In genomic region chr5:159553792-159554191, GRCh38 we compare ENCODE assay signal across 36 cellular contexts.
"Had no signal": no experiment of that assay in that cellular context is flagged by ENCODE, and none has a peak within 500 bp of the region (broad histone marks: within the 10 kb centered on the region; RNA-seq: fewer than 3 reads in every experiment).

No MANE protein-coding gene starts in this region.

- H3K4me3 Mint-ChIP-seq: activated B cell treated with CpG ODN at 0.5 μM for 24 hours; activated CD4-positive, alpha-beta memory T cell treated with anti-CD3 and anti-CD28 coated beads for 36 hours; activated CD4-positive, alpha-beta T cell treated with anti-CD3 and anti-CD28 coated beads, Interleukin-2, amount 10 ng/mL, durations not matched to agents 24 days and 14 days; activated CD8-positive, alpha-beta T cell treated with anti-CD3 and anti-CD28 coated beads for 36 hours; activated naive CD4-positive, alpha-beta T cell treated with anti-CD3 and anti-CD28 coated beads for 36 hours; activated naive CD8-positive, alpha-beta T cell treated with anti-CD3 and anti-CD28 coated beads for 36 hours; activated T-cell treated with anti-CD3 and anti-CD28 coated beads, Interleukin-2, amount 50 U/mL, for 4 hours; activated T-cell treated with anti-CD3 and anti-CD28 coated beads, Interleukin-2, amount 50 U/mL, for 72 hours; activated T-helper 1 cell treated with anti-CD3 and anti-CD28 coated beads, Interleukin-12 subunit alpha, Interleukin-12 subunit beta, Interleukin-2, Interleukin-4 antibody, amounts not matched to agents 30 ng/mL and 10 ng/mL and 1 ng/mL, durations not matched to agents 14 hours and 24 hours and 36 hours; activated T-helper 17 cell treated with anti-CD3 and anti-CD28 coated beads, Interleukin-2, amount 50 U/mL, for 72 hours; brain; central memory CD8-positive, alpha-beta T cell; T-helper 1 cell treated with Interleukin-12 subunit alpha and Interleukin-12 subunit beta and Interleukin-4 antibody, amounts not matched to agents 30 μg/mL and 1 μg/mL, for 36 hours; T-helper 2 cell treated with Interferon-gamma antibody and Interleukin-4, amounts not matched to agents 5 μg/mL and 100 μg/mL, for 36 hours had no signal

- H3K27ac Mint-ChIP-seq: activated B cell treated with CpG ODN at 0.5 μM for 24 hours; activated CD4-positive, alpha-beta memory T cell treated with anti-CD3 and anti-CD28 coated beads for 36 hours; activated CD4-positive, alpha-beta T cell treated with anti-CD3 and anti-CD28 coated beads, Interleukin-2, amount 10 ng/mL, durations not matched to agents 24 days and 14 days; activated CD8-positive, alpha-beta T cell treated with anti-CD3 and anti-CD28 coated beads for 36 hours; activated naive CD4-positive, alpha-beta T cell treated with anti-CD3 and anti-CD28 coated beads for 36 hours; activated naive CD4-positive, alpha-beta T cell treated with anti-CD3 and anti-CD28 coated beads, Interleukin-2, amount 50 U/mL, for 72 hours; activated naive CD8-positive, alpha-beta T cell treated with anti-CD3 and anti-CD28 coated beads for 36 hours; activated T-helper 1 cell treated with anti-CD3 and anti-CD28 coated beads, Interleukin-12 subunit alpha, Interleukin-12 subunit beta, Interleukin-2, Interleukin-4 antibody, amounts not matched to agents 30 ng/mL and 10 ng/mL and 1 ng/mL, durations not matched to agents 14 hours and 24 hours and 36 hours; activated T-helper 17 cell treated with anti-CD3 and anti-CD28 coated beads, Interleukin-2, amount 50 U/mL, for 72 hours; brain; T-helper 1 cell treated with Interleukin-12 subunit alpha and Interleukin-12 subunit beta and Interleukin-4 antibody, amounts not matched to agents 30 μg/mL and 1 μg/mL, for 36 hours; T-helper 2 cell treated with Interferon-gamma antibody and Interleukin-4, amounts not matched to agents 5 μg/mL and 100 μg/mL, for 36 hours had no signal

- H3K4me3 ChIP-seq: adrenal gland, cardiac muscle cell had no signal

- H3K4me1 ChIP-seq: adrenal gland had no signal

- H3K27ac ChIP-seq: adrenal gland, cardiac muscle cell, VCaP had no signal

- H3K27me3 ChIP-seq: adrenal gland, cardiac muscle cell had no signal

- H3K36me3 ChIP-seq: adrenal gland, cardiac muscle cell had no signal

- ATAC-seq: activated CD8-positive, alpha-beta T cell treated with anti-CD3 and anti-CD28 coated beads for 36 hours; activated naive CD4-positive, alpha-beta T cell treated with anti-CD3 and anti-CD28 coated beads, Interleukin-2, amount 50 U/mL, for 72 hours; activated T-cell treated with anti-CD3 and anti-CD28 coated beads, Interleukin-2, amount 50 U/mL, for 4 hours; activated T-cell treated with anti-CD3 and anti-CD28 coated beads, Interleukin-2, amount 50 U/mL, for 72 hours; activated T-helper 17 cell treated with anti-CD3 and anti-CD28 coated beads, Interleukin-2, amount 50 U/mL, for 72 hours had no signal

- H3K4me1 Mint-ChIP-seq: activated B cell treated with CpG ODN at 0.5 μM for 24 hours; activated CD4-positive, alpha-beta T cell treated with anti-CD3 and anti-CD28 coated beads, Interleukin-2, amount 10 ng/mL, durations not matched to agents 24 days and 14 days; activated naive CD8-positive, alpha-beta T cell treated with anti-CD3 and anti-CD28 coated beads for 36 hours; activated T-helper 17 cell treated with anti-CD3 and anti-CD28 coated beads, Interleukin-2, amount 50 U/mL, for 72 hours; brain; central memory CD8-positive, alpha-beta T cell had no signal

- H3K27me3 Mint-ChIP-seq: activated B cell treated with CpG ODN at 0.5 μM for 24 hours; activated CD4-positive, alpha-beta memory T cell treated with anti-CD3 and anti-CD28 coated beads for 36 hours; activated naive CD8-positive, alpha-beta T cell treated with anti-CD3 and anti-CD28 coated beads for 36 hours had no signal

- H3K36me3 Mint-ChIP-seq: activated CD4-positive, alpha-beta memory T cell treated with anti-CD3 and anti-CD28 coated beads for 36 hours; activated naive CD4-positive, alpha-beta T cell treated with anti-CD3 and anti-CD28 coated beads, Interleukin-2, amount 50 U/mL, for 72 hours; activated naive CD8-positive, alpha-beta T cell treated with anti-CD3 and anti-CD28 coated beads for 36 hours; brain had no signal

- H3K9me3 ChIP-seq: adrenal gland had no signal

- DNase-seq: activated B cell treated with CpG ODN at 0.5 μM for 24 hours; activated CD4-positive, alpha-beta memory T cell treated with anti-CD3 and anti-CD28 coated beads for 36 hours; activated CD4-positive, alpha-beta T cell treated with anti-CD3 and anti-CD28 coated beads for 4 hours; activated CD4-positive, alpha-beta T cell treated with anti-CD3 and anti-CD28 coated beads, Interleukin-2, amount 10 ng/mL, durations not matched to agents 24 days and 14 days; activated CD4-positive, alpha-beta T cell treated with anti-CD3 and anti-CD28 coated beads, Interleukin-2, amount 50 U/mL, for 1 hour; activated CD4-positive, alpha-beta T cell treated with anti-CD3 and anti-CD28 coated beads, Interleukin-2, amount 50 U/mL, for 4 hours; activated CD4-positive, CD25-positive, alpha-beta regulatory T cell treated with anti-CD3 and anti-CD28 coated beads, Interleukin-2, amount 50 U/mL, for 72 hours; activated CD8-positive, alpha-beta memory T cell treated with anti-CD3 and anti-CD28 coated beads, Interleukin-2, amount 50 U/mL, for 4 hours; activated CD8-positive, alpha-beta T cell treated with anti-CD3 and anti-CD28 coated beads for 36 hours; activated effector memory CD4-positive, alpha-beta T cell treated with anti-CD3 and anti-CD28 coated beads, Interleukin-2, amount 50 U/mL, for 16 hours; activated gamma-delta T cell treated with Interleukin-2 at 50 U/mL for 16 hours; activated naive CD4-positive, alpha-beta T cell; activated naive CD4-positive, alpha-beta T cell treated with anti-CD3 and anti-CD28 coated beads for 36 hours; activated naive CD4-positive, alpha-beta T cell treated with anti-CD3 and anti-CD28 coated beads, Interleukin-2, amount 50 U/mL, for 16 hours; activated naive CD8-positive, alpha-beta T cell treated with anti-CD3 and anti-CD28 coated beads for 36 hours; activated T-cell treated with anti-CD3 and anti-CD28 coated beads for 4 hours; activated T-cell treated with anti-CD3 and anti-CD28 coated beads, Interleukin-2, amount 50 U/mL, for 1 hour; activated T-cell treated with anti-CD3 and anti-CD28 coated beads, Interleukin-2, amount 50 U/mL, for 4 hours; activated T-cell treated with anti-CD3 and anti-CD28 coated beads, Interleukin-2, amount 50 U/mL, for 72 hours; adrenal gland; amniotic stem cell; aorta; caudate nucleus; cerebellar nuclear complex; T-helper 9 cell had no signal

- H3K9me3 Mint-ChIP-seq: activated B cell treated with CpG ODN at 0.5 μM for 24 hours; activated CD4-positive, alpha-beta memory T cell treated with anti-CD3 and anti-CD28 coated beads for 36 hours; activated CD4-positive, alpha-beta T cell treated with anti-CD3 and anti-CD28 coated beads, Interleukin-2, amount 10 ng/mL, durations not matched to agents 24 days and 14 days; activated CD8-positive, alpha-beta T cell treated with anti-CD3 and anti-CD28 coated beads for 36 hours; activated naive CD4-positive, alpha-beta T cell treated with anti-CD3 and anti-CD28 coated beads for 36 hours; activated naive CD4-positive, alpha-beta T cell treated with anti-CD3 and anti-CD28 coated beads, Interleukin-2, amount 50 U/mL, for 72 hours; activated naive CD8-positive, alpha-beta T cell treated with anti-CD3 and anti-CD28 coated beads for 36 hours; activated T-cell treated with anti-CD3 and anti-CD28 coated beads, Interleukin-2, amount 50 U/mL, for 4 hours; activated T-cell treated with anti-CD3 and anti-CD28 coated beads, Interleukin-2, amount 50 U/mL, for 72 hours; activated T-helper 1 cell treated with anti-CD3 and anti-CD28 coated beads, Interleukin-12 subunit alpha, Interleukin-12 subunit beta, Interleukin-2, Interleukin-4 antibody, amounts not matched to agents 30 ng/mL and 10 ng/mL and 1 ng/mL, durations not matched to agents 14 hours and 24 hours and 36 hours; activated T-helper 17 cell treated with anti-CD3 and anti-CD28 coated beads, Interleukin-2, amount 50 U/mL, for 72 hours; central memory CD8-positive, alpha-beta T cell; T-helper 1 cell treated with Interleukin-12 subunit alpha and Interleukin-12 subunit beta and Interleukin-4 antibody, amounts not matched to agents 30 μg/mL and 1 μg/mL, for 36 hours; T-helper 2 cell treated with Interferon-gamma antibody and Interleukin-4, amounts not matched to agents 5 μg/mL and 100 μg/mL, for 36 hours had no signal

- FAIRE-seq: bronchial epithelial cell, TTC549 had no signal
